In the genomic region with DNA sequence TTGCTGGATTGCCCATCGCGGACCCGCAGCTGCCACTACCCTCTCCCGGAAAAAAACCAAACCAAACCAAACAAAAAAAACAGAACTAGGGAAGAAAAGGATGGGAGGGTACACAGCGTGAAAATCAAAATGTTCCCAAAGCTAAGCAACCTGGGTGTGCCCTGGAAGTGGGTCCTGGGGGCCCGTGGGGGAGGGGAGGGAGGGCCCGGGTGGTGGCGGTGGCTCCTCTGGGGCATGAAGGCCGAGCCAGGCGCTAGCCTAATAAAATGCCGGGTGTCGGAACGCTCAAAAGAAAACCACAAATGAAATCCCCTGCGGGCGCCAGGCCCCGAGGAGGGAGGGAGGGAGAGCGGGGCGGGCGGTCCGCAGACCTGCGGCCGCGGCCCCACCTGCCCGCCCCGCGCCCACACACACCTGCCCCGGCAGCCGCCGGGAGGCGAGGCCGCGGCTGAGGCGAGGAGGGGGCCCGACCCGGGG, we compare ENCODE assay signal across 1 cellular context.
TF ChIP-seq lines count a peak whose summit lies in the region.

No MANE protein-coding gene starts in this region.

TF ChIP-seq in GM12878, 131 proteins besides CTCF, POLR2A, EP300 and RAD21:
- 0 out of 2 replicates have a peak, but pooled peaks have one; percentile 18 for TF ChIP-seq CREB1 (IDR thresholded peaks at IDR 0.05; ENCODE audit: low read depth)
- TF ChIP-seq NBN (IDR thresholded peaks at IDR 0.05): 0 out of 2 replicates have a peak, but pooled peaks have one; percentile 51
- TF ChIP-seq, protein P1, sequence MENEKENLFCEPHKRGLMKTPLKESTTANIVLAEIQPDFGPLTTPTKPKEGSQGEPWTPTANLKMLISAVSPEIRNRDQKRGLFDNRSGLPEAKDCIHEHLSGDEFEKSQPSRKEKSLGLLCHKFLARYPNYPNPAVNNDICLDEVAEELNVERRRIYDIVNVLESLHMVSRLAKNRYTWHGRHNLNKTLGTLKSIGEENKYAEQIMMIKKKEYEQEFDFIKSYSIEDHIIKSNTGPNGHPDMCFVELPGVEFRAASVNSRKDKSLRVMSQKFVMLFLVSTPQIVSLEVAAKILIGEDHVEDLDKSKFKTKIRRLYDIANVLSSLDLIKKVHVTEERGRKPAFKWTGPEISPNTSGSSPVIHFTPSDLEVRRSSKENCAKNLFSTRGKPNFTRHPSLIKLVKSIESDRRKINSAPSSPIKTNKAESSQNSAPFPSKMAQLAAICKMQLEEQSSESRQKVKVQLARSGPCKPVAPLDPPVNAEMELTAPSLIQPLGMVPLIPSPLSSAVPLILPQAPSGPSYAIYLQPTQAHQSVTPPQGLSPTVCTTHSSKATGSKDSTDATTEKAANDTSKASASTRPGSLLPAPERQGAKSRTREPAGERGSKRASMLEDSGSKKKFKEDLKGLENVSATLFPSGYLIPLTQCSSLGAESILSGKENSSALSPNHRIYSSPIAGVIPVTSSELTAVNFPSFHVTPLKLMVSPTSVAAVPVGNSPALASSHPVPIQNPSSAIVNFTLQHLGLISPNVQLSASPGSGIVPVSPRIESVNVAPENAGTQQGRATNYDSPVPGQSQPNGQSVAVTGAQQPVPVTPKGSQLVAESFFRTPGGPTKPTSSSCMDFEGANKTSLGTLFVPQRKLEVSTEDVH (IDR thresholded peaks at IDR 0.05; ENCODE audit: low read depth, partially characterized antibody): no peak
- 0 out of 2 replicates have a peak, but pooled peaks have one; percentile 60 for TF ChIP-seq CBFB (IDR thresholded peaks at IDR 0.05; ENCODE audit: low read depth)
- TF ChIP-seq YBX1 (IDR thresholded peaks at IDR 0.05): no peak
- TF ChIP-seq RUNX3 (IDR thresholded peaks at IDR 0.05; ENCODE audit: low read length): peak; percentile 86
- peak in 1 of 2 experiments; percentile 50; a peak in 2 of 4 replicates for TF ChIP-seq BHLHE40 (IDR thresholded peaks at IDR 0.05; ENCODE audit: borderline replicate concordance in 1 of 2, low read depth in 2 of 2, low read length in 1 of 2)
- TF ChIP-seq LARP7 (IDR thresholded peaks at IDR 0.05): no peak
- no peak for TF ChIP-seq ASH2L (IDR thresholded peaks at IDR 0.05; ENCODE audit: borderline replicate concordance, low read depth)
- TF ChIP-seq, protein P2, sequence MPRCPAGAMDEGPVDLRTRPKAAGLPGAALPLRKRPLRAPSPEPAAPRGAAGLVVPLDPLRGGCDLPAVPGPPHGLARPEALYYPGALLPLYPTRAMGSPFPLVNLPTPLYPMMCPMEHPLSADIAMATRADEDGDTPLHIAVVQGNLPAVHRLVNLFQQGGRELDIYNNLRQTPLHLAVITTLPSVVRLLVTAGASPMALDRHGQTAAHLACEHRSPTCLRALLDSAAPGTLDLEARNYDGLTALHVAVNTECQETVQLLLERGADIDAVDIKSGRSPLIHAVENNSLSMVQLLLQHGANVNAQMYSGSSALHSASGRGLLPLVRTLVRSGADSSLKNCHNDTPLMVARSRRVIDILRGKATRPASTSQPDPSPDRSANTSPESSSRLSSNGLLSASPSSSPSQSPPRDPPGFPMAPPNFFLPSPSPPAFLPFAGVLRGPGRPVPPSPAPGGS (IDR thresholded peaks at IDR 0.05; ENCODE audit: borderline replicate concordance, insufficient read depth, low read depth, low read length, poor library complexity, severe bottlenecking): peak; percentile 55
- 0 out of 2 replicates have a peak, but pooled peaks have one; percentile 3 for TF ChIP-seq YY1 (IDR thresholded peaks at IDR 0.05; ENCODE audit: low read depth, low read length)
- TF ChIP-seq, protein P3, sequence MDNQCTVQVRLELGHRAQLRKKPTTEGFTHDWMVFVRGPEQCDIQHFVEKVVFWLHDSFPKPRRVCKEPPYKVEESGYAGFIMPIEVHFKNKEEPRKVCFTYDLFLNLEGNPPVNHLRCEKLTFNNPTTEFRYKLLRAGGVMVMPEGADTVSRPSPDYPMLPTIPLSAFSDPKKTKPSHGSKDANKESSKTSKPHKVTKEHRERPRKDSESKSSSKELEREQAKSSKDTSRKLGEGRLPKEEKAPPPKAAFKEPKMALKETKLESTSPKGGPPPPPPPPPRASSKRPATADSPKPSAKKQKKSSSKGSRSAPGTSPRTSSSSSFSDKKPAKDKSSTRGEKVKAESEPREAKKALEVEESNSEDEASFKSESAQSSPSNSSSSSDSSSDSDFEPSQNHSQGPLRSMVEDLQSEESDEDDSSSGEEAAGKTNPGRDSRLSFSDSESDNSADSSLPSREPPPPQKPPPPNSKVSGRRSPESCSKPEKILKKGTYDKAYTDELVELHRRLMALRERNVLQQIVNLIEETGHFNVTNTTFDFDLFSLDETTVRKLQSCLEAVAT (IDR thresholded peaks at IDR 0.05): no peak
- no peak for TF ChIP-seq CHD4 (IDR thresholded peaks at IDR 0.05)
- TF ChIP-seq TCF12 (IDR thresholded peaks at IDR 0.05; ENCODE audit: low read depth, low read length): peak; percentile 91
- peak; percentile 86 for TF ChIP-seq TCF3 (IDR thresholded peaks at IDR 0.05; ENCODE audit: borderline replicate concordance, insufficient read depth, low read depth, low read length)
- TF ChIP-seq, protein P4, sequence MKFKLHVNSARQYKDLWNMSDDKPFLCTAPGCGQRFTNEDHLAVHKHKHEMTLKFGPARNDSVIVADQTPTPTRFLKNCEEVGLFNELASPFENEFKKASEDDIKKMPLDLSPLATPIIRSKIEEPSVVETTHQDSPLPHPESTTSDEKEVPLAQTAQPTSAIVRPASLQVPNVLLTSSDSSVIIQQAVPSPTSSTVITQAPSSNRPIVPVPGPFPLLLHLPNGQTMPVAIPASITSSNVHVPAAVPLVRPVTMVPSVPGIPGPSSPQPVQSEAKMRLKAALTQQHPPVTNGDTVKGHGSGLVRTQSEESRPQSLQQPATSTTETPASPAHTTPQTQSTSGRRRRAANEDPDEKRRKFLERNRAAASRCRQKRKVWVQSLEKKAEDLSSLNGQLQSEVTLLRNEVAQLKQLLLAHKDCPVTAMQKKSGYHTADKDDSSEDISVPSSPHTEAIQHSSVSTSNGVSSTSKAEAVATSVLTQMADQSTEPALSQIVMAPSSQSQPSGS (IDR thresholded peaks at IDR 0.05; ENCODE audit: low read length): no peak
- TF ChIP-seq SMARCA5 (IDR thresholded peaks at IDR 0.05): peak; percentile 73
- TF ChIP-seq, protein P5, sequence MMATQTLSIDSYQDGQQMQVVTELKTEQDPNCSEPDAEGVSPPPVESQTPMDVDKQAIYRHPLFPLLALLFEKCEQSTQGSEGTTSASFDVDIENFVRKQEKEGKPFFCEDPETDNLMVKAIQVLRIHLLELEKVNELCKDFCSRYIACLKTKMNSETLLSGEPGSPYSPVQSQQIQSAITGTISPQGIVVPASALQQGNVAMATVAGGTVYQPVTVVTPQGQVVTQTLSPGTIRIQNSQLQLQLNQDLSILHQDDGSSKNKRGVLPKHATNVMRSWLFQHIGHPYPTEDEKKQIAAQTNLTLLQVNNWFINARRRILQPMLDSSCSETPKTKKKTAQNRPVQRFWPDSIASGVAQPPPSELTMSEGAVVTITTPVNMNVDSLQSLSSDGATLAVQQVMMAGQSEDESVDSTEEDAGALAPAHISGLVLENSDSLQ (IDR thresholded peaks at IDR 0.05): peak; percentile 27
- peak in 1 of 2 experiments; percentile 84; a peak in 2 of 3 replicates for TF ChIP-seq EGR1 (IDR thresholded peaks at IDR 0.05; ENCODE audit: borderline replicate concordance in 1 of 2, low read depth in 2 of 2, low read length in 2 of 2)
- TF ChIP-seq HDGF (IDR thresholded peaks at IDR 0.05): no peak
